In genomic region chr10:19500959-19501358, GRCh38 we compare ENCODE assay signal across 21 cellular contexts.
"Had no signal": no experiment of that assay in that cellular context is flagged by ENCODE, and none has a peak within 500 bp of the region (broad histone marks: within the 10 kb centered on the region; RNA-seq: fewer than 3 reads in every experiment).

No MANE protein-coding gene starts in this region.

- ATAC-seq: left cardiac atrium; left lung; naive thymus-derived CD8-positive, alpha-beta T cell; psoas muscle; right cardiac atrium; stimulated activated memory B cell treated with anti-CD40 and anti-IgM and Interleukin-4, amounts not matched to agents 10 μg/mL and 1 μg/mL and 100 μg/mL, for 72 hours; stimulated activated naive CD8-positive, alpha-beta T cell treated with anti-CD3 and anti-CD28 coated beads, Interleukin-15, Interleukin-2, amounts not matched to agents 100 U/mL and 50 U/mL, for 24 hours had no signal

- H3K4me3 ChIP-seq: dorsolateral prefrontal cortex, left lung, ovary, psoas muscle, sigmoid colon, testis, tibial nerve, vagina had no signal

- H3K27me3 ChIP-seq: dorsolateral prefrontal cortex, left lung, ovary, sigmoid colon, testis, tibial nerve, vagina had no signal

- DNase-seq: dorsolateral prefrontal cortex; effector CD4-positive, alpha-beta T cell; erythroblast; head of caudate nucleus; left cardiac atrium; left lung; naive thymus-derived CD8-positive, alpha-beta T cell; nephron progenitor cell; nucleus accumbens; ovary; posterior cingulate gyrus; psoas muscle; right cardiac atrium; sigmoid colon; stimulated activated CD4-positive, alpha-beta T cell treated with anti-CD3 and anti-CD28 coated beads, Interleukin-4, amount 100 ng/mL, for 4 hours; stimulated activated naive CD8-positive, alpha-beta T cell treated with anti-CD3 and anti-CD28 coated beads, Interleukin-15, Interleukin-2, amounts not matched to agents 100 U/mL and 50 U/mL, for 24 hours; substantia nigra; testis had no signal

- H3K36me3 ChIP-seq: left lung, ovary, sigmoid colon, tibial nerve, vagina had no signal

- H3K27me3 Mint-ChIP-seq: naive thymus-derived CD8-positive, alpha-beta T cell; stimulated activated memory B cell treated with anti-CD40 and anti-IgM and Interleukin-4, amounts not matched to agents 10 μg/mL and 1 μg/mL and 100 μg/mL, for 72 hours had no signal

- H3K4me1 Mint-ChIP-seq: naive thymus-derived CD8-positive, alpha-beta T cell; nephron progenitor cell; stimulated activated memory B cell treated with anti-CD40 and anti-IgM and Interleukin-4, amounts not matched to agents 10 μg/mL and 1 μg/mL and 100 μg/mL, for 72 hours had no signal

- H3K4me1 ChIP-seq: left lung, psoas muscle, sigmoid colon, testis had no signal

- H3K4me3 Mint-ChIP-seq: naive thymus-derived CD8-positive, alpha-beta T cell; nephron progenitor cell; stimulated activated memory B cell treated with anti-CD40 and anti-IgM and Interleukin-4, amounts not matched to agents 10 μg/mL and 1 μg/mL and 100 μg/mL, for 72 hours had no signal

- H3K9me3 ChIP-seq: left lung, ovary, psoas muscle, sigmoid colon, testis, tibial nerve, vagina had no signal

- H3K27ac Mint-ChIP-seq: naive thymus-derived CD8-positive, alpha-beta T cell; nephron progenitor cell; stimulated activated memory B cell treated with anti-CD40 and anti-IgM and Interleukin-4, amounts not matched to agents 10 μg/mL and 1 μg/mL and 100 μg/mL, for 72 hours had no signal

- H3K36me3 Mint-ChIP-seq: naive thymus-derived CD8-positive, alpha-beta T cell; stimulated activated memory B cell treated with anti-CD40 and anti-IgM and Interleukin-4, amounts not matched to agents 10 μg/mL and 1 μg/mL and 100 μg/mL, for 72 hours had no signal

- H3K27ac ChIP-seq: dorsolateral prefrontal cortex, left lung, ovary, psoas muscle, sigmoid colon, testis, tibial nerve, vagina had no signal
